Comparison of ENCODE assay signal across 19 cellular contexts in the genomic region with DNA sequence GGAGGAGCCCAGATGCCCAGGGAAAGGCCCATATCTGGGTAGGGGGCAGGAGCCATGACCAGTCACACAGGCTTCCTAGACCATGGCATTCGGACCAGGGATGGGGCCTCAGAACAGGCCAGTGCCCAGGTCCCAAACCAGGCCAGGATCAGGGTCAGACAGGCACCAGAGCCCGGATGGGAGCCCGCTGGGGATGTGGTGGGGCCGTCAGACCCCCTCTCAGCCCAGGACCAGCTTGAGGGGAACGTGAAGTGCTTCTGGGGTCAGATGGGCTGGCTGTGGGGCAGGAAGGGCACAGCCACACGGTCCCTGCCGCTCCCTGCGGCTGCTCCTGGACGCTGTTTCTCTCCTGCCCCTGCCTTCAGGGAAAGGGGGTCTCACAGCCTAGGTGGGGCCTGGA. TPM values are rescaled to one million over a fixed set of nuclear protein-coding genes. Genes with fewer than 3 reads are reported as not detected.
DNase-seq lines count a peak whose midpoint lies in the region; ATAC-seq and TF ChIP-seq lines count a peak whose summit lies in the region.
"Had no signal": no experiment of that assay in that cellular context is flagged by ENCODE, and none has a peak within 500 bp of the region (broad histone marks: within the 10 kb centered on the region; RNA-seq: fewer than 3 reads in every experiment).

No MANE protein-coding gene starts in this region.

- H3K79me2 ChIP-seq in SU-DHL-6 (ENCODE audit: insufficient read depth, low read length), result no peaks in the 10 kb centered on the region

- peaks cover 5% of the 10 kb centered on the region; the same call in 1 of the 2 replicates for H3F3A ChIP-seq in SU-DHL-6 (ENCODE audit: insufficient read depth)

- no peak for DNase-seq in CD8-positive, alpha-beta memory T cell
- DNase-seq in immature natural killer cell, result no peak
- DNase-seq in activated effector memory CD4-positive, alpha-beta T cell treated with Interleukin-2 at 50 U/mL for 16 hours, result no peak
- DNase-seq: DMS53; kidney glomerular epithelial cell; NCI-H2107; NCI-H526 treated with DMSO at 0.1 percent for 48 hours; ovary; SK-N-SH; stimulated activated CD4-positive, alpha-beta T cell treated with anti-CD3 and anti-CD28 coated beads, Interleukin-4, amount 100 ng/mL, for 1 hour; tibial artery; WERI-Rb-1 had no signal

- H2AFZ ChIP-seq in SU-DHL-6 (ENCODE audit: low read depth, low read length, severe bottlenecking), result no peak overlapping the region

- H3K36me3 ChIP-seq in BLaER1, result no peaks in the 10 kb centered on the region
- H3K36me3 ChIP-seq in CD8-positive, alpha-beta memory T cell (ENCODE audit: insufficient read depth, low read length), result no peaks in the 10 kb centered on the region
- no peaks in the 10 kb centered on the region for H3K36me3 ChIP-seq in SU-DHL-6 (ENCODE audit: low read length)
- H3K36me3 ChIP-seq: ovary, WERI-Rb-1 had no signal

- POLR2A ChIA-PET in CD8-positive, alpha-beta memory T cell (lab: Charles Lee), result no interaction called here

- peaks cover 69% of the 10 kb centered on the region for H3K4me1 ChIP-seq in BLaER1
- peaks cover 14% of the 10 kb centered on the region for H3K4me1 ChIP-seq in CD8-positive, alpha-beta memory T cell (ENCODE audit: insufficient read depth, low read length)

- H3K9ac ChIP-seq in BLaER1 (no peak overlapping the region), SU-DHL-6 (ENCODE audit: low read length) (peak overlapping the region; percentile 55)
- H3K9ac ChIP-seq: SK-N-SH had no signal

- H3K27me3 Mint-ChIP-seq in CD8-positive, alpha-beta memory T cell, result peaks cover 1 to 4% of the 10 kb centered on the region in 2 donors
- peaks cover 0 to 2% (median 1%) of the 10 kb centered on the region in 3 donors for H3K27me3 Mint-ChIP-seq in immature natural killer cell (ENCODE audit: low read depth in 3 of 3)

- CTCF ChIA-PET in CD8-positive, alpha-beta memory T cell (lab: Charles Lee), result no interaction called here

- H3K4me2 ChIP-seq in BLaER1, result peak overlapping the region; percentile 96
- H3K4me2 ChIP-seq in SU-DHL-6 (ENCODE audit: low read depth, low read length, poor library complexity, severe bottlenecking), result peak overlapping the region; percentile 71
- H3K4me2 ChIP-seq: SK-N-SH had no signal

- H3K27me3 ChIP-seq in BLaER1 (peaks cover 16% of the 10 kb centered on the region), SU-DHL-6 (ENCODE audit: low read length) (no peaks in the 10 kb centered on the region)
- no peaks in the 10 kb centered on the region for H3K27me3 ChIP-seq in CD8-positive, alpha-beta memory T cell (ENCODE audit: insufficient read depth, low read length, poor library complexity, severe bottlenecking)
- H3K27me3 ChIP-seq: ovary, Peyer's patch had no signal

- ATAC-seq in GM21526 (IDR thresholded peaks at IDR 0.05; ENCODE audit: low FRiP score, unreplicated experiment), result no peak
- ATAC-seq in HG03159 (IDR thresholded peaks at IDR 0.05; ENCODE audit: unreplicated experiment), result no peak
- ATAC-seq in GM19035 (IDR thresholded peaks at IDR 0.05; ENCODE audit: unreplicated experiment), result no peak

- no peak for TF ChIP-seq CTCF in SU-DHL-6 (IDR thresholded peaks at IDR 0.05; ENCODE audit: insufficient read depth, low read length, poor library complexity, severe bottlenecking)

- H4K20me1 ChIP-seq in BLaER1, result 0 out of 2 replicates have a peak, but pooled peaks cover 10% of the 10 kb centered on the region
- no peaks in the 10 kb centered on the region for H4K20me1 ChIP-seq in SU-DHL-6 (ENCODE audit: low read depth, low read length)

- H3K9me2 ChIP-seq in SU-DHL-6 (replicated peaks; ENCODE audit: insufficient read depth, low read length), result no peaks in the 10 kb centered on the region
- H3K9me2 ChIP-seq: SK-N-SH had no signal

- H3K9me3 ChIP-seq in BLaER1, result no peaks in the 10 kb centered on the region
- H3K9me3 ChIP-seq in CD8-positive, alpha-beta memory T cell (ENCODE audit: low read length), result no peaks in the 10 kb centered on the region
- no peaks in the 10 kb centered on the region for H3K9me3 ChIP-seq in SU-DHL-6 (ENCODE audit: insufficient read depth, low read length)
- H3K9me3 ChIP-seq: mucosa of descending colon, ovary, Peyer's patch, SK-N-SH, tibial artery had no signal

- no peak overlapping the region for H3K27ac ChIP-seq in BLaER1
- H3K27ac ChIP-seq in CD8-positive, alpha-beta memory T cell (ENCODE audit: low read depth, low read length), result peak overlapping the region; percentile 43
- H3K27ac ChIP-seq in SU-DHL-6 (ENCODE audit: low read depth, low read length), result peak overlapping the region; percentile 79
- H3K27ac ChIP-seq: ovary, tibial artery, WERI-Rb-1 had no signal

- H3K9me3 Mint-ChIP-seq in CD8-positive, alpha-beta memory T cell, result no peaks in the 10 kb centered on the region
- peaks cover 0 to 3% (median 0%) of the 10 kb centered on the region in 6 donors for H3K9me3 Mint-ChIP-seq in immature natural killer cell

- H3K27ac Mint-ChIP-seq in CD8-positive, alpha-beta memory T cell, result peak overlapping the region in 6 of 8 donors; percentile 76 to 97 (median 90)
- no peak overlapping the region for H3K27ac Mint-ChIP-seq in immature natural killer cell

- no peak overlapping the region for H3K4me3 ChIP-seq in BLaER1
- no peak overlapping the region for H3K4me3 ChIP-seq in CD8-positive, alpha-beta memory T cell (ENCODE audit: low read length)
- H3K4me3 ChIP-seq in SU-DHL-6 (ENCODE audit: insufficient read depth, low read length, poor library complexity, severe bottlenecking), result peak overlapping the region; percentile 27
- H3K4me3 ChIP-seq: mucosa of descending colon, ovary had no signal

- peaks cover 0 to 11% (median 0%) of the 10 kb centered on the region in 3 donors for H3K36me3 Mint-ChIP-seq in CD8-positive, alpha-beta memory T cell
- no peaks in the 10 kb centered on the region for H3K36me3 Mint-ChIP-seq in immature natural killer cell

- peaks cover 11 to 46% (median 14%) of the 10 kb centered on the region in 3 donors for H3K4me1 Mint-ChIP-seq in CD8-positive, alpha-beta memory T cell
- H3K4me1 Mint-ChIP-seq in immature natural killer cell, result peaks cover 0 to 9% of the 10 kb centered on the region in 2 donors

- peak overlapping the region; percentile 78 to 94 (median 85) for H3K4me3 Mint-ChIP-seq in CD8-positive, alpha-beta memory T cell
- H3K4me3 Mint-ChIP-seq in immature natural killer cell, result peak overlapping the region in 3 of 5 donors; percentile 35 to 68 (median 59)

RNA-seq across cellular contexts. Expression of gene SNED1, which starts 39.1 kb away (rescaled TPM):
- total RNA-seq in CD8-positive, alpha-beta memory T cell, result 1 to 10 TPM; 1.8 to 3.5 TPM
- polyA plus RNA-seq in CD8-positive, alpha-beta memory T cell, result 0.90 TPM
- polyA plus RNA-seq in immature natural killer cell, result under 1 TPM in 2 of 3 donors, not detected in 1; 0.24 to 0.56 TPM

Comparison
In these comparisons a context has a peak if more than half of its experiments do, and no peak if none do; other contexts are left out.
1. H3K27ac Mint-ChIP-seq: peak in CD8-positive, alpha-beta memory T cell (6 of 8); none in immature natural killer cell (0 of 6).